Comparison of ENCODE assay signal across 20 cellular contexts in the genomic region with DNA sequence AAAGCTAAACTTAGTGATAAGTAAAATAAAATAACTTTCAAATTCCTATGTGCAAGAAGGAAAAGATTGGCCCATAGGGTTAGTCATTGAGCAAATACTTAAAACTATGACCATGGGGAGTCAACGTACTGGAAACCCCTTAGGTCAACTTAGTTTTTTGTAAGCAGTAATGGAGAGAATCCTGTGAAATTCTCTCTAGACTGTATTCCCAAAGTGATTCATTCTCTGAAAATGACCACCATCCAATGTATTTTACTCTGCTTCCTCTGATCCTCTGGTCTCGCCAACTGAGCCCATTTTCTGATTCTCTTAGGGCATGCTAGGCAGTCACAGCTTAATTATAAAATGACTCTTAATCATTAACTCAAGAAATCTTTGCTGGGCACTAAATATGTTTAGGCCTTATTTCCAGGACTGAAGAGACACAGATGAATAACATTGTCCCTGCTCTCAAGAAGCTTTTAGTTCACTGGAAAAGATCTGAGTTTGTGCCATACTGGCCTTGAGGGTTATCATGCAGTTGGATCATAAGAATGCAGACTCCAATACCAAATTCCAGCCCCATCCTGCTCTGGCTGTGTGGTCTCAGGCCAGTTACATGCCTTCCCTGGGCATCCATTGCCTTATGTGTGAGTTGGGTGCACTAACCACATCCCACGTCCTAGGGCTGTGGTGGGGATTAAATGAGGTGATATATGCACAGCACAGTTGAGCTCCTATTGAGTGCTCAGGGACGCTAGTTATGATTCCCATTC.
DNase-seq lines count a peak whose midpoint lies in the region; ATAC-seq, FAIRE-seq and TF ChIP-seq lines count a peak whose summit lies in the region.
"Had no signal": no experiment of that assay in that cellular context is flagged by ENCODE, and none has a peak within 500 bp of the region (broad histone marks: within the 10 kb centered on the region; RNA-seq: fewer than 3 reads in every experiment).

No MANE protein-coding gene starts in this region.

- DNase-seq in RCC 7860 (ENCODE audit: low spot score) (peak; percentile 64), astrocyte of the hippocampus (ENCODE audit: low read depth, low spot score) (peak; percentile 70), iris pigment epithelial cell (ENCODE audit: low read depth) (peak; percentile 30), osteocyte (ENCODE audit: extremely low spot score, unreplicated experiment) (no peak), dermis blood vessel endothelial cell (no peak), NCI-H226 (no peak), smooth muscle cell (lab: John Stamatoyannopoulos, UW; ENCODE audit: unreplicated experiment) (no peak)
- DNase-seq: Calu3; CD4-positive, CD25-positive, alpha-beta regulatory T cell; DMS53; NCI-H1092 treated with DMSO at 0.1 percent for 48 hours; NCI-H2081 treated with DMSO at 0.1 percent for 48 hours; NCI-H524; Right ventricle myocardium superior had no signal

- no peaks in the 10 kb centered on the region for H3F3A ChIP-seq in smooth muscle cell (ENCODE audit: low read depth)

- no peaks in the 10 kb centered on the region for H3K9me3 ChIP-seq in smooth muscle cell (replicated peaks; ENCODE audit: low read depth)

- no peaks in the 10 kb centered on the region for H3K79me2 ChIP-seq in smooth muscle cell (ENCODE audit: low read depth)

- H3K4me1 ChIP-seq in smooth muscle cell (ENCODE audit: low read depth) = no peaks in the 10 kb centered on the region

- peak overlapping the region; percentile 72 for H3K27ac Mint-ChIP-seq in osteocyte (ENCODE audit: unreplicated experiment)
- H3K27ac Mint-ChIP-seq: B cell; CD4-positive, CD25-positive, alpha-beta regulatory T cell had no signal

- no peaks in the 10 kb centered on the region for H3K27me3 ChIP-seq in smooth muscle cell (ENCODE audit: low read depth)

- no peak overlapping the region for H3K4me2 ChIP-seq in smooth muscle cell

- no peaks in the 10 kb centered on the region for H3K36me3 Mint-ChIP-seq in osteocyte (ENCODE audit: unreplicated experiment)
- H3K36me3 Mint-ChIP-seq: CD4-positive, CD25-positive, alpha-beta regulatory T cell had no signal

- no peaks in the 10 kb centered on the region for H3K27me3 Mint-ChIP-seq in osteocyte (ENCODE audit: unreplicated experiment)
- H3K27me3 Mint-ChIP-seq: B cell had no signal

- TF ChIP-seq CTCF in osteocyte (IDR thresholded peaks at IDR 0.05) = no peak
- TF ChIP-seq CTCF in smooth muscle cell (IDR thresholded peaks at IDR 0.05; ENCODE audit: borderline replicate concordance, insufficient read depth, poor library complexity, severe bottlenecking) = no peak

- H3K4me3 Mint-ChIP-seq in osteocyte (ENCODE audit: unreplicated experiment) = no peak overlapping the region
- H3K4me3 Mint-ChIP-seq: B cell had no signal

- FAIRE-seq in RCC 7860 (lab: Jason Lieb, UNC) = no peak
- FAIRE-seq: GM19239, H1 had no signal

- no peak overlapping the region for H3K9ac ChIP-seq in smooth muscle cell (ENCODE audit: low read depth)

- H3K4me3 ChIP-seq in smooth muscle cell = no peak overlapping the region
- H3K4me3 ChIP-seq: SK-N-MC had no signal

- no peaks in the 10 kb centered on the region for H3K36me3 ChIP-seq in smooth muscle cell (ENCODE audit: low read depth)

- H4K20me1 ChIP-seq in smooth muscle cell (ENCODE audit: low read depth) = no peaks in the 10 kb centered on the region

- peaks cover 8% of the 10 kb centered on the region for H3K9me3 Mint-ChIP-seq in osteocyte (ENCODE audit: unreplicated experiment)

- no peak for ATAC-seq in HG03439 (IDR thresholded peaks at IDR 0.05; ENCODE audit: unreplicated experiment)

- H2AFZ ChIP-seq in smooth muscle cell (ENCODE audit: low read depth) = no peak overlapping the region

- no peak overlapping the region for H3K27ac ChIP-seq in smooth muscle cell (ENCODE audit: low read depth)
- H3K27ac ChIP-seq: HL-60, SK-N-MC had no signal

- peaks cover 41% of the 10 kb centered on the region for H3K4me1 Mint-ChIP-seq in osteocyte (ENCODE audit: unreplicated experiment)
- H3K4me1 Mint-ChIP-seq: B cell had no signal

- 74% methylated on average over 4 of the region's 4 CpGs for WGBS in smooth muscle cell (ENCODE audit: low lambda C conversion rate)

Comparison
In these comparisons a context has a peak if more than half of its experiments do, and no peak if none do; other contexts are left out.
1. DNase-seq: peak in RCC 7860 (single experiment), astrocyte of the hippocampus (single experiment) and iris pigment epithelial cell (single experiment); none in osteocyte (single experiment), dermis blood vessel endothelial cell (single experiment), NCI-H226 (single experiment) and smooth muscle cell (single experiment).